Comparison of ENCODE assay signal across 12 cellular contexts in the genomic region with DNA sequence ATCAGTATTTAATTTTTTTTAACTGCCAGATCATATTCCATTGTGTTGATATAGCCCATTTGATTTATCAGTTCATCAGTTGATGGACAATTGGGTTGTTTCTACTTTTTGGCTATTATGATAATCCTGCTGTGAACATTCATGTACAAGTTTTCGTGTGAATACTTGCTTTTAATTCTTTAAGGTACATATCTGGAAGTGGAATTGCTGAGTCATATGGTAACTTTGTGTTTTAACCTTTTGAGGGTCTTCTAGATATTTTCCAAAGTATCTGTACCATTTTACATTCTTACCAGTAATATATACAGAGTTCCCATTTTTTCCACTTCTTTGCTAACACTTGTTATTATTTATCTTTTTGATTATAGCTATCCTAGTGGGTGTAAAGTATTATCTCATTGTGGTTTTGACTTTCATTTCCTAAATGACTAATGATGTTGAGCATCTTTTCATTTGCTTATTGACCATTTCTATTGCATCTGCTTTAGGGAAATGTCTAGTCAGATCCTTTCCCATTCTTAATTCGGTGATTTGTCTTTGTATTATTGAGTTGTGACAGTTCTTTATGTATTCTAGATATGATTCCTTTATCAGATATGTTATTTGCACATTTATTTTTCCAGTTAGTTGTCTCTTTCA.
DNase-seq lines count a peak whose midpoint lies in the region; ATAC-seq, FAIRE-seq and TF ChIP-seq lines count a peak whose summit lies in the region.
"Had no signal": no experiment of that assay in that cellular context is flagged by ENCODE, and none has a peak within 500 bp of the region (broad histone marks: within the 10 kb centered on the region; RNA-seq: fewer than 3 reads in every experiment).

No MANE protein-coding gene starts in this region.

- no peaks in the 10 kb centered on the region for H3K9me1 ChIP-seq in keratinocyte (ENCODE audit: control insufficient read depth, extremely low read depth, insufficient read depth, low read length)

- no peak overlapping the region for H3K9ac ChIP-seq in keratinocyte (ENCODE audit: control insufficient read depth, extremely low read depth, insufficient read depth, low read length)

- no peak for FAIRE-seq in keratinocyte (lab: Jason Lieb, UNC)

- no peak overlapping the region for H3K4me3 ChIP-seq in keratinocyte (ENCODE audit: control insufficient read depth in 2 of 3, extremely low read depth in 1 of 3, insufficient read depth in 2 of 3, low read depth in 1 of 3, low read length in 3 of 3)
- H3K4me3 ChIP-seq: suprapubic skin had no signal

- dilution Hi-C loops in keratinocyte (cut with MboI; ENCODE audit: extremely low pct_ligation_motif_present, low sequenced_read_pairs) = no loop called here

- no peak overlapping the region for H2AFZ ChIP-seq in keratinocyte (ENCODE audit: control insufficient read depth, low read length)

- H3K4me1 ChIP-seq in keratinocyte (ENCODE audit: control insufficient read depth, extremely low read depth, insufficient read depth, low read length) = peaks cover 14% of the 10 kb centered on the region
- H3K4me1 ChIP-seq: suprapubic skin had no signal

- no peak overlapping the region for H3K27ac ChIP-seq in keratinocyte (ENCODE audit: control insufficient read depth, insufficient read depth, low read length)
- H3K27ac ChIP-seq: suprapubic skin had no signal

- no peaks in the 10 kb centered on the region for H4K20me1 ChIP-seq in keratinocyte (ENCODE audit: control insufficient read depth, extremely low read depth, insufficient read depth, low read length)

- no peaks in the 10 kb centered on the region for H3K36me3 ChIP-seq in keratinocyte (ENCODE audit: control insufficient read depth in 2 of 2, extremely low read depth in 1 of 2, insufficient read depth in 2 of 2, low read length in 2 of 2)

- no peaks in the 10 kb centered on the region for H3K27me3 ChIP-seq in keratinocyte (ENCODE audit: control insufficient read depth, extremely low read depth, insufficient read depth, low read length)
- H3K27me3 ChIP-seq: suprapubic skin had no signal

- no peak for TF ChIP-seq CTCF in keratinocyte (optimal IDR thresholded peaks at IDR 0.05 in 1 of 3, IDR thresholded peaks at IDR 0.05 in 1 of 3, conservative IDR thresholded peaks at IDR 0.05 in 1 of 3; ENCODE audit: extremely low read depth in 1 of 3, insufficient read depth in 2 of 3, low read length in 3 of 3)

- ATAC-seq in GM18870 (IDR thresholded peaks at IDR 0.05; ENCODE audit: unreplicated experiment) = peak; percentile 98
- peak; percentile 88 for ATAC-seq in GM21723 (IDR thresholded peaks at IDR 0.05; ENCODE audit: unreplicated experiment)
- peak; percentile 81 for ATAC-seq in HG03442 (IDR thresholded peaks at IDR 0.05; ENCODE audit: unreplicated experiment)
- ATAC-seq: right cardiac atrium had no signal

- H3K9me3 ChIP-seq in keratinocyte (ENCODE audit: control insufficient read depth, low read depth, low read length) = no peaks in the 10 kb centered on the region
- H3K9me3 ChIP-seq: suprapubic skin had no signal

- intact Hi-C loops in posterior cingulate gyrus (cut with DNase I) = no loop called here

- DNase-seq in keratinocyte (ENCODE audit: low read depth, low spot score) (no peak), posterior cingulate gyrus (no peak), NCI-H2227 treated with DMSO at 0.1 percent for 48 hours (lab: John Stamatoyannopoulos, UW) (no peak), kidney glomerular epithelial cell (lab: John Stamatoyannopoulos, UW) (no peak)
- DNase-seq: activated naive CD8-positive, alpha-beta T cell treated with anti-CD3 and anti-CD28 coated beads, Interleukin-2, amount 10 ng/mL, durations not matched to agents 7 days and 5 days; cortex of kidney; NCI-H2029 treated with DMSO at 0.1 percent for 48 hours; right cardiac atrium had no signal

- H3K4me2 ChIP-seq in keratinocyte (ENCODE audit: control insufficient read depth, extremely low read depth, insufficient read depth, low read depth, low read length) = peak overlapping the region; percentile 17

- H3K79me2 ChIP-seq in keratinocyte (ENCODE audit: control insufficient read depth, insufficient read depth, low read length) = no peaks in the 10 kb centered on the region
